ENCODE assay signal across 8 cellular contexts in the genomic region with DNA sequence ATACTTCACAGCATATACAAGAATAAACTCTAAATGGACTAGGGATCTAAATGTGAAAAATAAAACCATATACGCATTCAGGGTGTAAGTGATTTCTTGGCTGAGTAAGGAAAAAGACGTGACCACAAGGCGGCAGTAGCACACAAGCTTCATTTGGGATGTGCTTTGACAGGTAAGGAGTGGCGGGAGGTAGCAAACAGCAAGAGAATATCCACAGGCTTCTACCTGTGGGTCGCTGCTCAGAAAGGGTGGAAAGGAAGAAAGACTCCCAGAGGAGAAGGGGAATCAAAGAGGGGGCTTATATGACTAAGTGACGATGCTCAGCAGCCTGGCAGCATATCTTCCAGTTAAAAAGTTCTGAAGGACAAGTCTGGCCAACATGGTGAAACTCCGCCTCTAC. TPM values are rescaled to one million over a fixed set of nuclear protein-coding genes. Genes with fewer than 3 reads are reported as not detected.
DNase-seq lines count a peak whose midpoint lies in the region; ATAC-seq and TF ChIP-seq lines count a peak whose summit lies in the region.

No MANE protein-coding gene starts in this region.

- 11 to 16% (median 15%) methylated on average over 7 of the region's 7 CpGs for WGBS in spleen, 5 donors

- TF ChIP-seq POLR2A in spleen (IDR thresholded peaks at IDR 0.05), result no peak

- peak; percentile 36 to 71 (median 62) for TF ChIP-seq CTCF in spleen (IDR thresholded peaks at IDR 0.05 in 8 of 11, conservative IDR thresholded peaks at IDR 0.05 in 3 of 11)

- no peak for ATAC-seq in HG03095 (IDR thresholded peaks at IDR 0.05; ENCODE audit: unreplicated experiment)

- no peak overlapping the region for H3K4me3 ChIP-seq in spleen

- DNase-seq in GM04504 (ENCODE audit: low read depth), result peak; percentile 21
- peak; percentile 56 for DNase-seq in NCI-H146 treated with DMSO at 0.1 percent for 48 hours (lab: John Stamatoyannopoulos, UW; ENCODE audit: unreplicated experiment)
- DNase-seq in T-helper 9 cell, result peak; percentile 66
- DNase-seq in anterior cingulate cortex (lab: John Stamatoyannopoulos, UW), result peak in 41 of 58 donors; percentile 0 to 71 (median 7)
- DNase-seq in hippocampal formation (lab: John Stamatoyannopoulos, UW), result peak; percentile 30 to 38
- peak; percentile 78 for DNase-seq in spleen
- DNase-seq in mesenteric fat pad (ENCODE audit: low spot score), result no peak

- H3K9me3 ChIP-seq in spleen, result peaks cover 0 to 7% (median 0%) of the 10 kb centered on the region in 8 donors

- H3K27ac ChIP-seq in spleen, result no peak overlapping the region

- peaks cover 14 to 37% (median 23%) of the 10 kb centered on the region in 6 donors for H3K4me1 ChIP-seq in spleen

- H3K27me3 ChIP-seq in spleen (replicated peaks in 1 of 7), result peaks cover 0 to 25% (median 0%) of the 10 kb centered on the region in 7 donors

- intact Hi-C loops in spleen (cut with DNase I; ENCODE audit: low total_unique reads), result loop anchor here (10.0 kb wide), 1 partner anchor 272 kb away; no protein-coding TSS in a partner anchor

- peaks cover 0 to 8% (median 2%) of the 10 kb centered on the region in 6 donors for H3K36me3 ChIP-seq in spleen

RNA-seq across cellular contexts. Expression of a gene that starts 2.5 kb away (rescaled TPM):
- total RNA-seq in spleen (10 to 100 TPM; 27.7 to 44.8 (median 35.0) TPM), mesenteric fat pad (31.5 TPM)
- 1 to 10 TPM; 5.5 to 9.1 (median 8.2) TPM for polyA plus RNA-seq in spleen

RNA-seq across cellular contexts. Expression of a gene that starts 34.3 kb away (rescaled TPM):
- 10 to 100 TPM; 23.8 to 42.0 (median 33.2) TPM for total RNA-seq in spleen
- 10 to 100 TPM; 11.7 to 15.3 (median 12.4) TPM for polyA plus RNA-seq in spleen
- 21.3 TPM for total RNA-seq in mesenteric fat pad

RNA-seq across cellular contexts. Expression of a gene that starts 48.3 kb away (rescaled TPM):
- 10 to 100 TPM; 12.1 to 22.7 (median 16.9) TPM for total RNA-seq in spleen
- polyA plus RNA-seq in spleen, result 1 to 10 TPM; 1.7 to 3.4 (median 2.4) TPM
- 13.3 TPM for total RNA-seq in mesenteric fat pad
